In the genomic region with DNA sequence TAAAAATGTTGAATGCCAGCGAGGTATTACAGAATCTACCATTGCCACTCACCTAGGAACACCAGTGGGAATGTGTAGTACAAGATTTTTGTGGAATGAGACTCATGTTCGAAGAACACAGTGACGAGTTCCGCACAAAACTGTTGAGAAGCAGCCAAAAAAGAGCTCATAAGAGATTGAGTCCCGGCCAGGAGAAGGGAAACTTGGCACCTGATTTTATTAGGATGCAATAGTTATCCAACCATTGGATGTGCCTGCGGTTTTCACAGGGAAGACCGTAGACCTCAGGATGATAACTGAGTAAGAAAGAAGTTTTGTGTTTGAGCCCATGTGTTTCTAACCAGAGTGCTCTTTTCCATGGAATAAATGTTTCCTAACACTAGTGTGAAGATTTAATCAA, we compare ENCODE assay signal across 11 cellular contexts.
DNase-seq lines count a peak whose midpoint lies in the region; ATAC-seq and TF ChIP-seq lines count a peak whose summit lies in the region.
"Had no signal": no experiment of that assay in that cellular context is flagged by ENCODE, and none has a peak within 500 bp of the region (broad histone marks: within the 10 kb centered on the region; RNA-seq: fewer than 3 reads in every experiment).

No MANE protein-coding gene starts in this region.

- DNase-seq in HFFc6 (peak; percentile 81), cerebellar cortex (ENCODE audit: low spot score) (peak; percentile 53), left colon (peak; percentile 25 to 61), thyroid gland (peak; percentile 43 to 75), posterior cingulate gyrus (no peak), RPMI8226 (no peak), COLO668 (lab: John Stamatoyannopoulos, UW; ENCODE audit: unreplicated experiment) (no peak)
- DNase-seq in stimulated activated naive CD4-positive, alpha-beta T cell (lab: John Stamatoyannopoulos, UW), result no peak
- DNase-seq: activated gamma-delta T cell, immature natural killer cell, SHP77 treated with DMSO at 0.1 percent for 48 hours had no signal

- H3K4me1 Mint-ChIP-seq in HFFc6 (ENCODE audit: low read depth), result peaks cover 28% of the 10 kb centered on the region
- H3K4me1 Mint-ChIP-seq: immature natural killer cell had no signal

- H3K27me3 Mint-ChIP-seq in HFFc6 (ENCODE audit: insufficient read depth), result peaks cover 4% of the 10 kb centered on the region

- peaks cover 8% of the 10 kb centered on the region for H3K36me3 Mint-ChIP-seq in HFFc6 (ENCODE audit: low read depth)
- H3K36me3 Mint-ChIP-seq: immature natural killer cell had no signal

- peak overlapping the region; percentile 34; the same call in 1 of the 2 replicates for H3K4me3 Mint-ChIP-seq in HFFc6
- H3K4me3 Mint-ChIP-seq: immature natural killer cell had no signal

- no peak overlapping the region for H3K4me3 ChIP-seq in thyroid gland (replicated peaks in 1 of 3)

- no peak for TF ChIP-seq POLR2A in thyroid gland (IDR thresholded peaks at IDR 0.05)

- no peaks in the 10 kb centered on the region for H3K36me3 ChIP-seq in thyroid gland

- TF ChIP-seq CTCF in HFFc6 (IDR thresholded peaks at IDR 0.05), result no peak
- TF ChIP-seq CTCF in thyroid gland (IDR thresholded peaks at IDR 0.05), result no peak

- H3K27ac ChIP-seq in thyroid gland, result no peak overlapping the region

- intact Hi-C loops in left colon (cut with DNase I, micrococcal nuclease) (no loop called here), thyroid gland (cut with DNase I) (no loop called here), posterior cingulate gyrus (cut with DNase I) (no loop called here)

- H3K27me3 ChIP-seq in thyroid gland, result no peaks in the 10 kb centered on the region

- ATAC-seq in left colon, result peak; percentile 47

- H3K27ac Mint-ChIP-seq in HFFc6, result peak overlapping the region; percentile 65
- H3K27ac Mint-ChIP-seq: immature natural killer cell had no signal

- H3K9me3 ChIP-seq in thyroid gland, result no peaks in the 10 kb centered on the region

- peaks cover 15 to 16% of the 10 kb centered on the region in 2 donors for H3K4me1 ChIP-seq in thyroid gland

- H3K9me3 Mint-ChIP-seq in HFFc6, result peaks cover 4% of the 10 kb centered on the region

- WGBS in thyroid gland, 2 donors, result 23 to 61% methylated on average over 7 of the region's 7 CpGs

Comparison
In these comparisons a context has a peak if more than half of its experiments do, and no peak if none do; other contexts are left out.
1. DNase-seq: peak in HFFc6 (single experiment), cerebellar cortex (single experiment), left colon (2 of 2) and thyroid gland (2 of 2); none in posterior cingulate gyrus (0 of 10), RPMI8226 (single experiment), COLO668 (single experiment) and stimulated activated naive CD4-positive, alpha-beta T cell (0 of 6).